Comparison of ENCODE assay signal across 20 cellular contexts in the genomic region with DNA sequence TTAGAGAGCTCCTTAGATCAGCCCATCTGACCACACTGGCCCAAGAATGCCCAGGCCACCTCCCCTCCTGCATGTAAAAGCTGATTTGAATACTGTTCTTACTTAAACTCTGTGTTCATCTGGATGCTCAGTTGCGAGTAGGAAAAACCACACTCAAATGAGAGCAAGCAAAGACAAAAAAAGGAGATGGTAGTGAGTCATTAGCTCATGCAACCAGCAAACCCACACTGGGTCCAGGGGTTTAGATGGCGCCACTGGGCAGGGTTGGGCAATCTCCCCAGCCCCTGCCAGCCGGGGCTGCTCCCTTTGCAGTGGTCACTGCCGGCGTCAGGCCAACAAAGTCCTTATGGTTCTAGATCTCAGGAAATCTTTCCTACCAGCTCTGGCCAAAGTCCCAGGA. TPM values are rescaled to one million over a fixed set of nuclear protein-coding genes. Genes with fewer than 3 reads are reported as not detected.
DNase-seq lines count a peak whose midpoint lies in the region; ATAC-seq lines count a peak whose summit lies in the region.
"Had no signal": no experiment of that assay in that cellular context is flagged by ENCODE, and none has a peak within 500 bp of the region (broad histone marks: within the 10 kb centered on the region; RNA-seq: fewer than 3 reads in every experiment).

No MANE protein-coding gene starts in this region.

- WGBS in urinary bladder, result 67% methylated on average over 5 of the region's 5 CpGs

- no peak for ATAC-seq in HG02970 (IDR thresholded peaks at IDR 0.05; ENCODE audit: low FRiP score, unreplicated experiment)
- ATAC-seq: K562; stimulated activated naive CD8-positive, alpha-beta T cell treated with anti-CD3 and anti-CD28 coated beads, Interleukin-15, Interleukin-2, amounts not matched to agents 100 U/mL and 50 U/mL, for 24 hours; T-cell had no signal

- DNase-seq in SIG-M5 treated with dmso at 0.1 percent for 504 hours (lab: John Stamatoyannopoulos, UW; ENCODE audit: unreplicated experiment), result peak; percentile 37
- no peak for DNase-seq in SIG-M5 (lab: John Stamatoyannopoulos, UW)
- DNase-seq in amniotic epithelial cell (ENCODE audit: low read depth), result peak; percentile 89
- DNase-seq in AML-193 (lab: John Stamatoyannopoulos, UW), result no peak
- no peak for DNase-seq in putamen (ENCODE audit: low spot score)
- DNase-seq: activated naive CD8-positive, alpha-beta T cell treated with anti-CD3 and anti-CD28 coated beads for 36 hours; CD8-positive, alpha-beta memory T cell; central memory CD4-positive, alpha-beta T cell; mesendoderm; NCI-H1694 treated with DMSO at 0.1 percent for 48 hours; nucleus accumbens; Peyer's patch; small intestine; stimulated activated naive CD8-positive, alpha-beta T cell treated with anti-CD3 and anti-CD28 coated beads, Interleukin-15, Interleukin-2, amounts not matched to agents 100 U/mL and 50 U/mL, for 24 hours; T-cell had no signal

- H3K4me1 ChIP-seq in muscle layer of colon (ENCODE audit: insufficient read depth, low read length) (peaks cover 86% of the 10 kb centered on the region), urinary bladder (ENCODE audit: insufficient read depth) (no peaks in the 10 kb centered on the region)

- no peaks in the 10 kb centered on the region for H3K9me3 ChIP-seq in muscle layer of colon (ENCODE audit: low read length)

- H3K36me3 ChIP-seq in muscle layer of colon (ENCODE audit: insufficient read depth, low read length), result peaks cover 8% of the 10 kb centered on the region
- H3K36me3 ChIP-seq in urinary bladder (ENCODE audit: insufficient read depth), result no peaks in the 10 kb centered on the region

- no peaks in the 10 kb centered on the region for H3K27me3 ChIP-seq in muscle layer of colon (ENCODE audit: control insufficient read depth in 1 of 2, insufficient read depth in 2 of 2, low read length in 2 of 2)
- H3K27me3 ChIP-seq: Peyer's patch had no signal

- H3K9ac ChIP-seq in muscle layer of colon (ENCODE audit: low read length), result peak overlapping the region; percentile 51

- H3K4me3 ChIP-seq in muscle layer of colon (ENCODE audit: low read depth in 1 of 2, low read length in 2 of 2), result no peak overlapping the region
- H3K4me3 ChIP-seq in urinary bladder (ENCODE audit: low read depth, low read length), result no peak overlapping the region
- H3K4me3 ChIP-seq: K562, Peyer's patch had no signal

- H3K27ac ChIP-seq in muscle layer of colon (ENCODE audit: low read depth, low read length) (peak overlapping the region; percentile 95), urinary bladder (ENCODE audit: low read depth) (peak overlapping the region; percentile 54)
- H3K27ac ChIP-seq: 22Rv1 had no signal

RNA-seq across cellular contexts. Expression of a gene that starts 32.7 kb away (rescaled TPM):
- 38.0 TPM for total RNA-seq in urinary bladder
- 88.1 TPM for polyA plus RNA-seq in urinary bladder

Comparison
In these comparisons a context has a peak if more than half of its experiments do, and no peak if none do; other contexts are left out.
1. DNase-seq: peak in SIG-M5 treated with dmso at 0.1 percent for 504 hours (single experiment) and amniotic epithelial cell (single experiment); none in SIG-M5 (single experiment), AML-193 (0 of 2) and putamen (single experiment).